22 cellular contexts compared by ENCODE assay signal in the genomic region with DNA sequence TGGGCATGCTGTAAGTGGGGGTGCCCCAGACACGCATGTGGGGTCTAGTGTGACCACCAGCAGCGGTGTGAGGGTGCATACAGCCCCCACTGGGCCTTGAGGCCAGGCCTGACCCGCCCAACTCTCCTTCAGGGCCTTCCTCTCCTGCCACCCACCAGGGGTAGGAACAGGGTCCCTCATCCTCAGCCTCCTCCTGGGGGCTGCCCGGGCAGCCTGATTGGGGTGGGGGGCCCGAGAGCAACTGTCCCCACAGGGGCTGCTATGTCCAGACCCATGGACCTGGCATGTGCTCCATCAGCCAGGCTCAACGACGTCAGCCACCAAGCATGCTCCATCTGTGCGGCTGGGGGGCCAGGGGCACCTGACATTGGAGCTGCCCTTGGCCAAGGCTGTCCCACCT. TPM values are rescaled to one million over a fixed set of nuclear protein-coding genes. Genes with fewer than 3 reads are reported as not detected.
DNase-seq lines count a peak whose midpoint lies in the region; ATAC-seq and TF ChIP-seq lines count a peak whose summit lies in the region.
"Had no signal": no experiment of that assay in that cellular context is flagged by ENCODE, and none has a peak within 500 bp of the region (broad histone marks: within the 10 kb centered on the region; RNA-seq: fewer than 3 reads in every experiment).

No MANE protein-coding gene starts in this region.

- H3K27ac ChIP-seq in BLaER1 = peak overlapping the region; percentile 89
- H3K27ac ChIP-seq in H9 (ENCODE audit: insufficient read length, low read depth, low read length) = no peak overlapping the region
- H3K27ac ChIP-seq in cingulate gyrus (ENCODE audit: low read depth, low read length) = peak overlapping the region; percentile 89
- no peak overlapping the region for H3K27ac ChIP-seq in mesenchymal stem cell (ENCODE audit: low read length, poor library complexity, severe bottlenecking)
- H3K27ac ChIP-seq: pancreas, sigmoid colon, testis had no signal

- TF ChIP-seq CTCF in H9 (conservative IDR thresholded peaks at IDR 0.05) = no peak

- H3K9me3 Mint-ChIP-seq in H9 = no peaks in the 10 kb centered on the region
- no peaks in the 10 kb centered on the region for H3K9me3 Mint-ChIP-seq in activated CD4-positive, alpha-beta T cell treated with anti-CD3 and anti-CD28 coated beads for 36 hours (ENCODE audit: low read depth)
- H3K9me3 Mint-ChIP-seq: activated naive CD4-positive, alpha-beta T cell treated with anti-CD3 and anti-CD28 coated beads, Interleukin-2, amount 50 U/mL, for 72 hours; CD4-positive, CD25-positive, alpha-beta regulatory T cell had no signal

- H3K36me3 ChIP-seq in BLaER1 = peaks cover 25% of the 10 kb centered on the region
- H3K36me3 ChIP-seq in mesenchymal stem cell (ENCODE audit: control insufficient read depth in 1 of 2, insufficient read depth in 2 of 2, low read depth in 1 of 2, low read length in 2 of 2) = peaks cover 0 to 12% of the 10 kb centered on the region in 2 experiments
- H3K36me3 ChIP-seq: pancreas, sigmoid colon had no signal

- H2AFZ ChIP-seq in H9 (ENCODE audit: low read length) = no peak overlapping the region
- H2AFZ ChIP-seq in mesenchymal stem cell (ENCODE audit: low read depth, low read length) = no peak overlapping the region

- peaks cover 22 to 34% of the 10 kb centered on the region in 2 experiments for H3K4me1 Mint-ChIP-seq in H9
- peaks cover 40% of the 10 kb centered on the region for H3K4me1 Mint-ChIP-seq in activated CD4-positive, alpha-beta T cell treated with anti-CD3 and anti-CD28 coated beads for 36 hours

- H2BK5ac ChIP-seq in H9 (ENCODE audit: insufficient read length, low read length) (peak overlapping the region; percentile 14), mesenchymal stem cell (ENCODE audit: low read depth, low read length, poor library complexity, severe bottlenecking) (no peak overlapping the region)

- H3K27me3 ChIP-seq in BLaER1 (no peaks in the 10 kb centered on the region), H9 (ENCODE audit: insufficient read depth, low read length) (no peaks in the 10 kb centered on the region), mesenchymal stem cell (ENCODE audit: control insufficient read depth in 1 of 2, insufficient read depth in 1 of 2, low read length in 2 of 2) (peaks cover 0 to 9% of the 10 kb centered on the region in 2 experiments)
- H3K27me3 ChIP-seq: pancreas, testis had no signal

- CTCF ChIA-PET in activated CD4-positive, alpha-beta T cell treated with anti-CD3 and anti-CD28 coated beads for 36 hours (lab: Charles Lee) = no interaction called here

- no peak overlapping the region for H3K56ac ChIP-seq in H9 (ENCODE audit: insufficient read length, low read depth, low read length)

- POLR2A ChIA-PET in activated CD4-positive, alpha-beta T cell treated with anti-CD3 and anti-CD28 coated beads for 36 hours (lab: Charles Lee) = no interaction called here

- H3K36me3 Mint-ChIP-seq in H9 (ENCODE audit: insufficient read depth in 1 of 3, low read depth in 3 of 3) = peaks cover 3 to 8% (median 3%) of the 10 kb centered on the region in 3 experiments; a peak in 4 of 7 replicates
- no peaks in the 10 kb centered on the region for H3K36me3 Mint-ChIP-seq in activated CD4-positive, alpha-beta T cell treated with anti-CD3 and anti-CD28 coated beads for 36 hours (ENCODE audit: low read depth)
- H3K36me3 Mint-ChIP-seq: activated naive CD4-positive, alpha-beta T cell treated with anti-CD3 and anti-CD28 coated beads, Interleukin-2, amount 50 U/mL, for 72 hours; CD4-positive, CD25-positive, alpha-beta regulatory T cell had no signal

- H2AK5ac ChIP-seq in H9 (ENCODE audit: insufficient read length, low read length) (peak overlapping the region; percentile 85), mesenchymal stem cell (ENCODE audit: low read length, severe bottlenecking) (no peak overlapping the region)

- H3K4me2 ChIP-seq in BLaER1 (peak overlapping the region; percentile 94), H9 (ENCODE audit: insufficient read depth, insufficient read length, low read length) (no peak overlapping the region), mesenchymal stem cell (ENCODE audit: low read length, poor library complexity, severe bottlenecking) (no peak overlapping the region)
- H3K4me2 ChIP-seq: SK-N-SH had no signal

- H3K4me1 ChIP-seq in BLaER1 = peaks cover 100% of the 10 kb centered on the region
- H3K4me1 ChIP-seq in H9 (ENCODE audit: insufficient read depth, low read length) = peaks cover 5% of the 10 kb centered on the region; the same call in 1 of the 2 replicates
- H3K4me1 ChIP-seq in mesenchymal stem cell (ENCODE audit: control insufficient read depth, insufficient read depth, low read depth, low read length) = peaks cover 49% of the 10 kb centered on the region

- H3K9ac ChIP-seq in BLaER1 (peak overlapping the region; percentile 79), H9 (ENCODE audit: extremely low read depth, insufficient read length, low read length) (no peak overlapping the region), mesenchymal stem cell (ENCODE audit: low read length) (no peak overlapping the region)
- H3K9ac ChIP-seq: SK-N-SH had no signal

- no peak overlapping the region for H2BK20ac ChIP-seq in H9 (ENCODE audit: low read depth, low read length, poor library complexity, severe bottlenecking)

- peak overlapping the region; percentile 84 to 85 (median 84); a peak in 2 of 7 replicates for H3K27ac Mint-ChIP-seq in H9
- no peak overlapping the region for H3K27ac Mint-ChIP-seq in activated CD4-positive, alpha-beta T cell treated with anti-CD3 and anti-CD28 coated beads for 36 hours
- H3K27ac Mint-ChIP-seq: activated naive CD4-positive, alpha-beta T cell treated with anti-CD3 and anti-CD28 coated beads, Interleukin-2, amount 50 U/mL, for 72 hours had no signal

- H4K91ac ChIP-seq in H9 (ENCODE audit: insufficient read length, low read depth, low read length) = peak overlapping the region; percentile 86
- H4K91ac ChIP-seq in mesenchymal stem cell (ENCODE audit: low read length) = peak overlapping the region; percentile 47

- H3K79me1 ChIP-seq in H9 (ENCODE audit: insufficient read depth, low read depth, low read length, poor library complexity, severe bottlenecking) (no peaks in the 10 kb centered on the region), mesenchymal stem cell (replicated peaks; ENCODE audit: low read length, poor library complexity, severe bottlenecking) (no peaks in the 10 kb centered on the region)

- no peak overlapping the region for H4K5ac ChIP-seq in H9 (ENCODE audit: insufficient read length, low read depth, low read length)

- no peaks in the 10 kb centered on the region for H3K79me2 ChIP-seq in H9 (ENCODE audit: insufficient read depth, low read length)

- H2BK15ac ChIP-seq in H9 (ENCODE audit: low read depth, low read length) (no peak overlapping the region), mesenchymal stem cell (ENCODE audit: low read depth, poor library complexity, severe bottlenecking) (no peak overlapping the region)

- H3K4ac ChIP-seq in H9 (ENCODE audit: low read depth, low read length) = peak overlapping the region; percentile 29; the same call in 1 of the 2 replicates
- H3K4ac ChIP-seq in mesenchymal stem cell (ENCODE audit: low read depth in 1 of 2, low read length in 2 of 2) = peak overlapping the region in 1 of 2 experiments; percentile 3

- H3K4me3 ChIP-seq in BLaER1 (no peak overlapping the region; the same call in 1 of the 2 replicates), mesenchymal stem cell (ENCODE audit: insufficient read depth in 1 of 2, low read depth in 1 of 2, low read length in 2 of 2) (no peak overlapping the region)
- H3K4me3 ChIP-seq: GM12878, lung, pancreas, sigmoid colon, testis had no signal

- H2BK120ac ChIP-seq in H9 (ENCODE audit: low read depth, low read length, poor library complexity, severe bottlenecking) (no peak overlapping the region), mesenchymal stem cell (ENCODE audit: low read depth, low read length) (no peak overlapping the region)

- H3K4me3 Mint-ChIP-seq in H9 = no peak overlapping the region
- no peak overlapping the region for H3K4me3 Mint-ChIP-seq in activated CD4-positive, alpha-beta T cell treated with anti-CD3 and anti-CD28 coated beads for 36 hours
- H3K4me3 Mint-ChIP-seq: CD4-positive, CD25-positive, alpha-beta regulatory T cell had no signal

- H3T11ph ChIP-seq in H9 (ENCODE audit: low read length) = no peak overlapping the region

- peaks cover 12% of the 10 kb centered on the region; the same call in 1 of the 2 replicates for H4K20me1 ChIP-seq in BLaER1
- H4K20me1 ChIP-seq in H9 (ENCODE audit: control insufficient read depth, insufficient read depth, insufficient read length) = peaks cover 3% of the 10 kb centered on the region

- intact Hi-C loops in activated CD4-positive, alpha-beta T cell treated with anti-CD3 and anti-CD28 coated beads for 36 hours (cut with DNase I, micrococcal nuclease) = no loop called here

- no peak for ATAC-seq in activated CD4-positive, alpha-beta T cell treated with anti-CD3 and anti-CD28 coated beads for 36 hours
- ATAC-seq: activated CD4-positive, CD25-positive, alpha-beta regulatory T cell treated with anti-CD3 and anti-CD28 coated beads, Interleukin-2, amount 50 U/mL, for 24 hours; activated naive CD4-positive, alpha-beta T cell treated with anti-CD3 and anti-CD28 coated beads, Interleukin-2, amount 50 U/mL, for 72 hours; GM12878; pancreas had no signal

- H3K18ac ChIP-seq in H9 (ENCODE audit: insufficient read length, low read depth, low read length) (peak overlapping the region; percentile 78), mesenchymal stem cell (ENCODE audit: low read depth in 1 of 2, low read length in 2 of 2) (peak overlapping the region in 1 of 2 experiments; percentile 68)

- H4K8ac ChIP-seq in H9 (replicated peaks; ENCODE audit: insufficient read length, low read depth, low read length) (peak overlapping the region; percentile 81), mesenchymal stem cell (ENCODE audit: low read length) (peak overlapping the region; percentile 13)

- no peak overlapping the region for H3K23ac ChIP-seq in H9 (ENCODE audit: insufficient read length, low read depth, low read length)
- peak overlapping the region in 1 of 2 experiments; percentile 76 for H3K23ac ChIP-seq in mesenchymal stem cell (ENCODE audit: low read length in 2 of 2)

- H3K9me3 ChIP-seq in BLaER1 = no peaks in the 10 kb centered on the region
- H3K9me3 ChIP-seq in H9 (ENCODE audit: control insufficient read depth, low read depth, low read length) = no peaks in the 10 kb centered on the region
- no peaks in the 10 kb centered on the region for H3K9me3 ChIP-seq in mesenchymal stem cell (ENCODE audit: control insufficient read depth, low read length)
- H3K9me3 ChIP-seq: pancreas, sigmoid colon, SK-N-SH, testis had no signal

- H3K27me3 Mint-ChIP-seq in H9 (ENCODE audit: low read depth) = no peaks in the 10 kb centered on the region
- H3K27me3 Mint-ChIP-seq in activated CD4-positive, alpha-beta T cell treated with anti-CD3 and anti-CD28 coated beads for 36 hours = no peaks in the 10 kb centered on the region
- H3K27me3 Mint-ChIP-seq: CD4-positive, CD25-positive, alpha-beta regulatory T cell had no signal

- H2BK12ac ChIP-seq in H9 (ENCODE audit: insufficient read length, low read depth, low read length) = no peak overlapping the region
- H2BK12ac ChIP-seq in mesenchymal stem cell (ENCODE audit: low read length in 2 of 2) = no peak overlapping the region

- no CpG with 5 or more reads among the region's 8 CpGs for WGBS in H9 (ENCODE audit: extremely low coverage, insufficient read length, low lambda C conversion rate)
- 92% methylated on average over 8 of the region's 8 CpGs for WGBS in mesenchymal stem cell

- no peak for DNase-seq in H9
- DNase-seq in mesenchymal stem cell = no peak
- no peak for DNase-seq in activated CD4-positive, CD25-positive, alpha-beta regulatory T cell treated with anti-CD3 and anti-CD28 coated beads, Interleukin-2, amount 50 U/mL, for 72 hours
- DNase-seq in NCI-H1048 (lab: John Stamatoyannopoulos, UW) = no peak
- no peak for DNase-seq in activated CD4-positive, alpha-beta T cell treated with anti-CD3 and anti-CD28 coated beads for 36 hours
- no peak for DNase-seq in NCI-H1694 (lab: John Stamatoyannopoulos, UW)
- DNase-seq: activated T-cell treated with anti-CD3 and anti-CD28 coated beads, Interleukin-2, amount 50 U/mL, for 48 hours; CD4-positive, CD25-positive, alpha-beta regulatory T cell; HCEC 1CT; NCI-H2107; NCI-H510A; pancreas; sigmoid colon; T-helper 9 cell had no signal

- H3K14ac ChIP-seq in H9 (ENCODE audit: insufficient read depth, low read length) = peak overlapping the region; percentile 78; the same call in 1 of the 2 replicates
- H3K14ac ChIP-seq in mesenchymal stem cell (ENCODE audit: low read length in 2 of 2) = peak overlapping the region in 1 of 2 experiments; percentile 61

- no peaks in the 10 kb centered on the region for H3K23me2 ChIP-seq in H9 (ENCODE audit: insufficient read length, low read depth, low read length, poor library complexity, severe bottlenecking)

RNA-seq across cellular contexts. Expression of gene RTN4R, which starts 27.2 kb away (rescaled TPM):
- total RNA-seq in H9 (2021) = 18.3 and 19.0 TPM in 2 replicates
- polyA plus RNA-seq in mesenchymal stem cell (2013, experiment 1 of 2) = 0.79 TPM
- polyA plus RNA-seq in mesenchymal stem cell (2013, experiment 2 of 2) = 0.93 TPM
- 1 to 10 TPM; 2.2 to 2.3 TPM for total RNA-seq in activated CD4-positive, alpha-beta T cell treated with anti-CD3 and anti-CD28 coated beads for 36 hours

Comparison
In these comparisons a context has a peak if more than half of its experiments do, and no peak if none do; other contexts are left out.
1. H3K27ac ChIP-seq: peak in BLaER1 (single experiment) and cingulate gyrus (single experiment); none in H9 (single experiment) and mesenchymal stem cell (single experiment).